9 cellular contexts compared by ENCODE assay signal in the genomic region with DNA sequence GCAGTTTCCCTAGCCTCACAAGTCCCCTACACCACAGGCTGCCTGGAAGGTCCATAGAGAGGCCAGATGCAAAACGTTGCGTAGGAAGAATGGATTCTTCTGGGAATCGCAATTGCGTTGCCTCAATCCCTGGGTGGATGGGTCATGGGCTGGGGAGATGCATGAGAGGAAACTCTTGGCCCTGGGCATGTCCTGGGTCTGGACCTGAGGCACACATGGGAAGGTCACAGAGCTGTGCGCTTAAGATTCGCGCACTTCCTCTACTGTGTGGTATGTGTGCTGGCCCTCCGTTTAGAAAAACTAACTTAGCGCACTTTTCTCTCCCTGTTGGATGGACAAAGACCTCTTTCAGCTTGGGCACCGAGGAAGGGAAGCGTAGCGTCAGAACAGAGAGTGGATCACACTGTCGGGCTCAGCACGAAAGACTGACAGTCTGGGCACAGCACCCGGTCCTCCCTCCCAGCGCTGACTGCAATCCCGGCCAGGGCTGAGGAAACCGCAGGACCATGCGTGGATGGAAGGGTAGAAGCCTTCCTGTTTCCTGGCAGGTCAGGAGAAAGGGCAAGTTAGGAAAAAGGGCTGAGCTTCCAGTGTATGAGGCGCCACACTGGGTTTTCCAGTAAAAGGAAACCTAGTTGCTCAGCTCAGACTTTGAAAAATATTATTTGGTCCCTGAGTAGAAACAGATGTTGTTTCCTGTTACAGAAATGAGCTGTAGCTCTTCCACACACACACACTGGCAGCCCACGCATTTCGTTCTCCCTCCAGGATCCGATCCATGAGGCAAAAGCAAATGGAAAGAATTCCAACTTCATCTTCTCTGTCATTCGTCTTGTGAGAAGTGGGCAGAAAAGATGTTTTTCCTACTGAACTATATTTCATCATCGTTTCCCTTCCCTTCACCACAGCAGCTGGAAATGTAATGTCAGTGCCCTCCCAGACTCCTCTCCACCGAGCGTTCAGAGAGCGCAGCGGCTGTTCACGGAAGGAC.
DNase-seq lines count a peak whose midpoint lies in the region; ATAC-seq, FAIRE-seq and TF ChIP-seq lines count a peak whose summit lies in the region.
"Had no signal": no experiment of that assay in that cellular context is flagged by ENCODE, and none has a peak within 500 bp of the region (broad histone marks: within the 10 kb centered on the region; RNA-seq: fewer than 3 reads in every experiment).

No MANE protein-coding gene starts in this region.

- no peaks in the 10 kb centered on the region for H3K9me2 ChIP-seq in Karpas-422 (replicated peaks; ENCODE audit: insufficient read depth, low read length)

- H3K4me1 ChIP-seq in K562 (replicated peaks in 1 of 2; ENCODE audit: control insufficient read depth in 2 of 2, insufficient read depth in 2 of 2, low read length in 2 of 2) = no peaks in the 10 kb centered on the region
- H3K4me1 ChIP-seq in HepG2 (ENCODE audit: insufficient read depth, low read length) = peaks cover 19% of the 10 kb centered on the region
- H3K4me1 ChIP-seq in spleen = peaks cover 0 to 28% (median 17%) of the 10 kb centered on the region in 6 donors
- H3K4me1 ChIP-seq in Karpas-422 (ENCODE audit: low read length) = no peaks in the 10 kb centered on the region; the same call in 1 of the 2 replicates

- H3K9me3 ChIP-seq in K562 (replicated peaks; ENCODE audit: control insufficient read depth, insufficient read depth, low read depth, low read length) (no peaks in the 10 kb centered on the region), HepG2 (ENCODE audit: low read length) (no peaks in the 10 kb centered on the region), spleen (peaks cover 0 to 1% (median 0%) of the 10 kb centered on the region in 8 donors), Karpas-422 (ENCODE audit: low read length) (no peaks in the 10 kb centered on the region)

- H3K36me3 Mint-ChIP-seq in HFFc6 (ENCODE audit: low read depth) = no peaks in the 10 kb centered on the region

- peak overlapping the region; percentile 87 for H3K4me3 Mint-ChIP-seq in HFFc6

- no TSS peak for BruUV-seq in K562 (replicated peaks; lab: Mats Ljungman, UMichigan)
- BruUV-seq in HepG2 (replicated peaks; lab: Mats Ljungman, UMichigan) = no TSS peak

- H3K9ac ChIP-seq in K562 (ENCODE audit: insufficient read depth in 1 of 2, low read depth in 2 of 2, low read length in 2 of 2) (no peak overlapping the region), HepG2 (ENCODE audit: insufficient read depth, low read depth, low read length) (no peak overlapping the region), Karpas-422 (ENCODE audit: low read length) (no peak overlapping the region)

- FAIRE-seq in K562 (lab: Jason Lieb, UNC) (no peak), HepG2 (lab: Jason Lieb, UNC) (no peak)
- FAIRE-seq: frontal cortex had no signal

- no peak for TF ChIP-seq EP300 in K562 (IDR thresholded peaks at IDR 0.05; ENCODE audit: low read length)
- TF ChIP-seq EP300 in HepG2 (IDR thresholded peaks at IDR 0.05; ENCODE audit: low read depth in 2 of 2, low read length in 2 of 2) = no peak
- no peak for TF ChIP-seq EP300 in HepG2 (CRISPR knock-in tag; IDR thresholded peaks at IDR 0.05; ENCODE audit: borderline replicate concordance)

- CTCF ChIA-PET in K562 (lab: Yijun Ruan, JAX; ENCODE audit: low intra/inter-chr PET ratio) (no interaction called here), HepG2 (lab: Yijun Ruan, JAX; ENCODE audit: low intra/inter-chr PET ratio, low total read pairs) (no interaction called here)

- H4K20me1 ChIP-seq in K562 (replicated peaks; ENCODE audit: control insufficient read depth, insufficient read depth, low read length) (no peaks in the 10 kb centered on the region), HepG2 (ENCODE audit: insufficient read depth, low read length) (no peaks in the 10 kb centered on the region), Karpas-422 (ENCODE audit: insufficient read depth, low read depth, low read length) (no peaks in the 10 kb centered on the region)

- TF ChIP-seq CTCF in HFFc6 (IDR thresholded peaks at IDR 0.05) (no peak), K562 (IDR thresholded peaks at IDR 0.05 in 2 of 3, conservative IDR thresholded peaks at IDR 0.05 in 1 of 3; ENCODE audit: insufficient read depth in 2 of 3, low read depth in 1 of 3, low read length in 3 of 3) (no peak), HepG2 (CRISPR knock-in tag; IDR thresholded peaks at IDR 0.05) (no peak), spleen (IDR thresholded peaks at IDR 0.05 in 8 of 11, conservative IDR thresholded peaks at IDR 0.05 in 3 of 11) (no peak)

- intact Hi-C loops in K562 (cut with micrococcal nuclease) = no loop called here
- intact Hi-C loops in HepG2 (cut with micrococcal nuclease; ENCODE audit: unreplicated experiment) = no loop called here
- intact Hi-C loops in spleen (cut with DNase I; ENCODE audit: low total_unique reads) = loop anchor here (2.0 kb wide), 1 partner anchor 25 kb away; no protein-coding TSS in a partner anchor

- peaks cover 13% of the 10 kb centered on the region for H3K27me3 Mint-ChIP-seq in HFFc6 (ENCODE audit: insufficient read depth)

- ATAC-seq in K562 = no peak
- ATAC-seq in HepG2 = peak; percentile 65
- ATAC-seq in GM18520 (IDR thresholded peaks at IDR 0.05; ENCODE audit: unreplicated experiment) = no peak

- H2AFZ ChIP-seq in K562 (ENCODE audit: low read depth, low read length) (no peak overlapping the region), HepG2 (ENCODE audit: low read length) (no peak overlapping the region), Karpas-422 (ENCODE audit: low read length) (no peak overlapping the region)

- H3K27ac Mint-ChIP-seq in HFFc6 = peak overlapping the region; percentile 68

- POLR2A ChIA-PET in K562 (lab: Yijun Ruan, JAX) = interaction anchor here (0.5 to 0.8 kb wide), 2 partner anchors 16 to 616 kb away, joined by 3 to 5 read pairs; no protein-coding TSS in a partner anchor
- POLR2A ChIA-PET in HepG2 (lab: Yijun Ruan, JAX) = no interaction called here

- DNase-seq in HFFc6 (peak; percentile 47), K562 (ENCODE audit: extremely low read depth in 1 of 4, low spot score in 3 of 4) (no peak), HepG2 (ENCODE audit: low spot score) (no peak), spleen (peak; percentile 77), NCI-H2171 (lab: John Stamatoyannopoulos, UW) (no peak), Karpas-422 (no peak), NCI-H446 (lab: John Stamatoyannopoulos, UW) (no peak)

- WGBS in K562 (ENCODE audit: insufficient coverage, low coverage, missing lambda C conversion rate) = 1% methylated on average over 20 of the region's 30 CpGs
- WGBS in HepG2 (ENCODE audit: low lambda C conversion rate) = 43% methylated on average over 24 of the region's 30 CpGs
- WGBS in spleen, 5 donors = 24 to 45% (median 33%) methylated on average over 29 to 30 of the region's 30 CpGs

- H3K4me3 ChIP-seq in K562 = no peak overlapping the region
- peak overlapping the region in 1 of 3 experiments; percentile 9; a peak in 1 of 6 replicates for H3K4me3 ChIP-seq in HepG2 (replicated peaks in 1 of 3; ENCODE audit: insufficient read depth in 1 of 3, low read depth in 2 of 3, low read length in 3 of 3)
- H3K4me3 ChIP-seq in spleen = peak overlapping the region in 2 of 8 donors; percentile 15 to 30
- no peak overlapping the region for H3K4me3 ChIP-seq in Karpas-422 (ENCODE audit: low read length)

- H3K4me2 ChIP-seq in K562 (ENCODE audit: insufficient read depth, low read length) (no peak overlapping the region), HepG2 (ENCODE audit: low read depth, low read length) (peak overlapping the region; percentile 53), Karpas-422 (ENCODE audit: low read depth, low read length, poor library complexity, severe bottlenecking) (no peak overlapping the region)

- TF ChIP-seq RAD21 in K562 (CRISPR knock-in tag; conservative IDR thresholded peaks at IDR 0.05 in 1 of 2, IDR thresholded peaks at IDR 0.05 in 1 of 2) (no peak), HepG2 (CRISPR knock-in tag; IDR thresholded peaks at IDR 0.05) (no peak)

- TF ChIP-seq POLR2A in K562 (conservative IDR thresholded peaks at IDR 0.05) (no peak), HepG2 (IDR thresholded peaks at IDR 0.05; ENCODE audit: insufficient read depth in 1 of 2, low read depth in 2 of 2, low read length in 2 of 2) (no peak), spleen (IDR thresholded peaks at IDR 0.05) (no peak)

- H3K79me2 ChIP-seq in K562 (ENCODE audit: control insufficient read depth, insufficient read depth, low read length) (no peaks in the 10 kb centered on the region), HepG2 (ENCODE audit: insufficient read depth, low read length) (no peaks in the 10 kb centered on the region), Karpas-422 (ENCODE audit: low read length) (no peaks in the 10 kb centered on the region)

- H3K27me3 ChIP-seq in K562 (ENCODE audit: control insufficient read depth in 2 of 2, insufficient read depth in 2 of 2, low read length in 2 of 2) (peaks cover 31 to 45% of the 10 kb centered on the region in 2 experiments), HepG2 (ENCODE audit: control insufficient read depth in 1 of 2, insufficient read depth in 2 of 2, low read length in 2 of 2) (peaks cover 1 to 56% of the 10 kb centered on the region in 2 experiments), spleen (replicated peaks in 1 of 7) (peaks cover 0 to 41% (median 0%) of the 10 kb centered on the region in 7 donors), Karpas-422 (ENCODE audit: low read length) (no peaks in the 10 kb centered on the region)

- in situ Hi-C loops in K562 (cut with MboI) = loop anchor here (25.0 kb wide), 1 partner anchor 263 kb away; no protein-coding TSS in a partner anchor
- in situ Hi-C loops in HepG2 (cut with HindIII; ENCODE audit: extremely low pct_ligation_motif_present, low pct_unique_long_range_greater_than_20kb) = loop anchor here (25.0 kb wide), 1 partner anchor 587 kb away; no protein-coding TSS in a partner anchor

- peaks cover 25% of the 10 kb centered on the region for H3K4me1 Mint-ChIP-seq in HFFc6 (ENCODE audit: low read depth)

- H3K27ac ChIP-seq in K562 (ENCODE audit: extremely low read depth, low read depth, low read length) (no peak overlapping the region), HepG2 (ENCODE audit: extremely low read length, insufficient read depth, low read length) (no peak overlapping the region), spleen (peak overlapping the region; percentile 59 to 84 (median 78)), Karpas-422 (ENCODE audit: low read length) (no peak overlapping the region)

- H3K36me3 ChIP-seq in K562 (ENCODE audit: control insufficient read depth, insufficient read depth, low read length) (no peaks in the 10 kb centered on the region), HepG2 (replicated peaks in 1 of 2; ENCODE audit: control insufficient read depth in 1 of 2, insufficient read depth in 2 of 2, low read length in 2 of 2) (no peaks in the 10 kb centered on the region), spleen (no peaks in the 10 kb centered on the region), Karpas-422 (ENCODE audit: insufficient read depth, low read length) (no peaks in the 10 kb centered on the region)

- H3K9me1 ChIP-seq in K562 (ENCODE audit: control insufficient read depth, insufficient read depth, low read length) = no peaks in the 10 kb centered on the region

- H3K9me3 Mint-ChIP-seq in HFFc6 = no peaks in the 10 kb centered on the region

TF ChIP-seq in K562, 482 proteins besides CTCF, POLR2A, EP300 and RAD21 (continues in another document):
- TF ChIP-seq ELF1 (tag; IDR thresholded peaks at IDR 0.05) (no peak), SREBF2 (CRISPR knock-in tag; IDR thresholded peaks at IDR 0.05) (no peak)

Comparison
In these comparisons a context has a peak if more than half of its experiments do, and no peak if none do; other contexts are left out.
1. DNase-seq: peak in HFFc6 (single experiment) and spleen (single experiment); none in K562 (0 of 4), HepG2 (single experiment), NCI-H2171 (single experiment), Karpas-422 (single experiment) and NCI-H446 (0 of 2).
2. H3K27ac ChIP-seq: peak in spleen (8 of 8); none in K562 (single experiment), HepG2 (single experiment) and Karpas-422 (single experiment).